9 cellular contexts compared by ENCODE assay signal in genomic region chr12:46459881-46460545, GRCh38.
A peak's percentile ranks its signal among the peaks of the same experiment; 100 is the strongest.
DNase-seq lines count a peak whose midpoint lies in the region; ATAC-seq and TF ChIP-seq lines count a peak whose summit lies in the region.
"Had no signal": no experiment of that assay in that cellular context is flagged by ENCODE, and none has a peak within 500 bp of the region (broad histone marks: within the 10 kb centered on the region; RNA-seq: fewer than 3 reads in every experiment).

No MANE protein-coding gene starts in this region.

- no peaks in the 10 kb centered on the region for H3K27me3 Mint-ChIP-seq in activated T-cell treated with anti-CD3 and anti-CD28 coated beads, Interleukin-2, amount 50 U/mL, for 24 hours

- no peaks in the 10 kb centered on the region for H3K36me3 ChIP-seq in esophagus squamous epithelium
- no peaks in the 10 kb centered on the region for H3K36me3 ChIP-seq in transverse colon

- TF ChIP-seq POLR2A in esophagus squamous epithelium (IDR thresholded peaks at IDR 0.05) (no peak), transverse colon (IDR thresholded peaks at IDR 0.05) (no peak)

- H3K9me3 ChIP-seq in esophagus squamous epithelium (no peaks in the 10 kb centered on the region), transverse colon (no peaks in the 10 kb centered on the region)

- in situ Hi-C loops in transverse colon (cut with MboI; ENCODE audit: low pct_ligation_motif_present in 1 of 4, low pct_unique_long_range_greater_than_20kb in 1 of 4, low sequenced_read_pairs in 3 of 4), result no loop called here

- peak overlapping the region; percentile 83 for H3K27ac Mint-ChIP-seq in activated T-cell treated with anti-CD3 and anti-CD28 coated beads, Interleukin-2, amount 50 U/mL, for 24 hours

- no peak for TF ChIP-seq EP300 in transverse colon (IDR thresholded peaks at IDR 0.05; ENCODE audit: low read depth)

- H3K4me3 Mint-ChIP-seq in activated T-cell treated with anti-CD3 and anti-CD28 coated beads, Interleukin-2, amount 50 U/mL, for 24 hours, result peak overlapping the region; percentile 51

- intact Hi-C loops in esophagus squamous epithelium (cut with DNase I) (no loop called here), transverse colon (cut with DNase I; ENCODE audit: low total_unique reads) (no loop called here)

- H3K4me3 ChIP-seq in esophagus squamous epithelium (no peak overlapping the region), transverse colon (no peak overlapping the region)

- no peak for DNase-seq in activated T-cell treated with anti-CD3 and anti-CD28 coated beads, Interleukin-2, amount 50 U/mL, for 24 hours
- no peak for DNase-seq in activated T-cell treated with anti-CD3 and anti-CD28 coated beads, Interleukin-2, amount 50 U/mL, for 48 hours
- peak; percentile 72 for DNase-seq in NOMO-1 treated with dmso at 0.1 percent for 144 hours (lab: John Stamatoyannopoulos, UW; ENCODE audit: unreplicated experiment)
- no peak for DNase-seq in esophagus squamous epithelium (lab: John Stamatoyannopoulos, UW)
- peak; percentile 14 for DNase-seq in transverse colon

- H3K27ac ChIP-seq in esophagus squamous epithelium (peak overlapping the region in 3 of 4 donors; percentile 1 to 44 (median 35)), transverse colon (peak overlapping the region; percentile 22 to 37 (median 30))
- H3K27ac ChIP-seq: KMS-11 had no signal

- no peak for TF ChIP-seq CTCF in esophagus squamous epithelium (IDR thresholded peaks at IDR 0.05)
- no peak for TF ChIP-seq CTCF in transverse colon (IDR thresholded peaks at IDR 0.05)

- 70 to 78% methylated on average over 5 of the region's 5 CpGs for WGBS in esophagus squamous epithelium, 2 donors
- 23 to 81% methylated on average over 1 to 5 of the region's 5 CpGs for WGBS in transverse colon (ENCODE audit: low coverage in 1 of 2), 2 donors

- H3K4me1 Mint-ChIP-seq in activated T-cell treated with anti-CD3 and anti-CD28 coated beads, Interleukin-2, amount 50 U/mL, for 24 hours (ENCODE audit: low read depth), result peaks cover 62% of the 10 kb centered on the region

- peaks cover 16 to 74% (median 35%) of the 10 kb centered on the region in 3 donors for H3K4me1 ChIP-seq in esophagus squamous epithelium
- peaks cover 0 to 52% (median 13%) of the 10 kb centered on the region in 4 donors for H3K4me1 ChIP-seq in transverse colon

- no peaks in the 10 kb centered on the region for H3K9me3 Mint-ChIP-seq in activated T-cell treated with anti-CD3 and anti-CD28 coated beads, Interleukin-2, amount 50 U/mL, for 24 hours

- ATAC-seq in HG03442 (IDR thresholded peaks at IDR 0.05; ENCODE audit: unreplicated experiment) (no peak), GM18520 (IDR thresholded peaks at IDR 0.05; ENCODE audit: unreplicated experiment) (no peak), HG03342 (IDR thresholded peaks at IDR 0.05; ENCODE audit: unreplicated experiment) (no peak)

- H3K36me3 Mint-ChIP-seq in activated T-cell treated with anti-CD3 and anti-CD28 coated beads, Interleukin-2, amount 50 U/mL, for 24 hours (ENCODE audit: low read depth), result no peaks in the 10 kb centered on the region

- H3K27me3 ChIP-seq in esophagus squamous epithelium (no peaks in the 10 kb centered on the region), transverse colon (no peaks in the 10 kb centered on the region)

Comparison
In these comparisons a context has a peak if more than half of its experiments do, and no peak if none do; other contexts are left out.
1. DNase-seq: peak in NOMO-1 treated with dmso at 0.1 percent for 144 hours (single experiment) and transverse colon (single experiment); none in activated T-cell treated with anti-CD3 and anti-CD28 coated beads, Interleukin-2, amount 50 U/mL, for 24 hours (single experiment), activated T-cell treated with anti-CD3 and anti-CD28 coated beads, Interleukin-2, amount 50 U/mL, for 48 hours (0 of 2) and esophagus squamous epithelium (single experiment).